In the genomic region with DNA sequence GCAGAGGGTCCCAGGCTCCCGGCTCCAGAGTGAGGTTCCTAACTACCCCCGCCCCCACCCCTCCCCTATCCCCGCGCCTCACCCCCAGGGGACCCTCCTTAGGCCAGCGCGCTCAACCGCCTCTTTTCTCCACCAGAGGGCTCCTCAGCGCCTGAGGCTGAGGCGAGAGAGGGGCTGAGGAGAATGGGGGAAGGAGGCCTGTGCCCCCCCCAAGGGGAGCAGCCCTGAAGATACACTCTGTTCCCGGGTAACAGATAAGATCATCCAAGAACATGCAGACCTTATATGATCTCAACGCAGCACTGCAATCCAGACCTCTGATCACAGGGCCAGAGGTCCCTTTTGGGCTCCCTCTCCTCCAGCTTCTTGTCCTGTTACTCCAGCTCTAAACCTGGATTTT, we compare ENCODE assay signal across 8 cellular contexts. TPM values are rescaled to one million over a fixed set of nuclear protein-coding genes. Genes with fewer than 3 reads are reported as not detected.
DNase-seq lines count a peak whose midpoint lies in the region; ATAC-seq lines count a peak whose summit lies in the region.

No MANE protein-coding gene starts in this region.

- H3K36me3 Mint-ChIP-seq in activated naive CD8-positive, alpha-beta T cell treated with anti-CD3 and anti-CD28 coated beads, Interleukin-2, amount 10 ng/mL, durations not matched to agents 7 days and 5 days = peaks cover 10% of the 10 kb centered on the region

- no peak overlapping the region for H3K27ac Mint-ChIP-seq in activated naive CD8-positive, alpha-beta T cell treated with anti-CD3 and anti-CD28 coated beads, Interleukin-2, amount 10 ng/mL, durations not matched to agents 7 days and 5 days

- H3K4me3 Mint-ChIP-seq in activated naive CD8-positive, alpha-beta T cell treated with anti-CD3 and anti-CD28 coated beads, Interleukin-2, amount 10 ng/mL, durations not matched to agents 7 days and 5 days = no peak overlapping the region

- peaks cover 5% of the 10 kb centered on the region for H3K4me1 Mint-ChIP-seq in activated naive CD8-positive, alpha-beta T cell treated with anti-CD3 and anti-CD28 coated beads, Interleukin-2, amount 10 ng/mL, durations not matched to agents 7 days and 5 days

- DNase-seq in ELF-1 (ENCODE audit: low read depth, low spot score) (peak; percentile 48), NCI-H69 (lab: John Stamatoyannopoulos, UW) (peak; percentile 61), iPS-NIHi7 (ENCODE audit: extremely low spot score) (peak; percentile 90)
- no peak for DNase-seq in activated naive CD8-positive, alpha-beta T cell treated with anti-CD3 and anti-CD28 coated beads, Interleukin-2, amount 10 ng/mL, durations not matched to agents 7 days and 5 days
- peak; percentile 19 for DNase-seq in stimulated activated CD8-positive, alpha-beta memory T cell treated with anti-CD3 and anti-CD28 coated beads, Interleukin-4, amount 100 ng/mL, for 24 hours (ENCODE audit: low read depth)

- POLR2A ChIA-PET in activated naive CD8-positive, alpha-beta T cell treated with anti-CD3 and anti-CD28 coated beads, Interleukin-2, amount 10 ng/mL, durations not matched to agents 7 days and 5 days (lab: Charles Lee) = interaction anchor here (0.9 to 1.4 kb wide), 2 partner anchors 141 to 286 kb away, joined by 3 to 6 read pairs; no protein-coding TSS in a partner anchor

- H3K9me3 Mint-ChIP-seq in activated naive CD8-positive, alpha-beta T cell treated with anti-CD3 and anti-CD28 coated beads, Interleukin-2, amount 10 ng/mL, durations not matched to agents 7 days and 5 days = no peaks in the 10 kb centered on the region

- H3K27me3 Mint-ChIP-seq in activated naive CD8-positive, alpha-beta T cell treated with anti-CD3 and anti-CD28 coated beads, Interleukin-2, amount 10 ng/mL, durations not matched to agents 7 days and 5 days = no peaks in the 10 kb centered on the region

- peak; percentile 65 for ATAC-seq in activated naive CD8-positive, alpha-beta T cell treated with anti-CD3 and anti-CD28 coated beads, Interleukin-2, amount 10 ng/mL, durations not matched to agents 7 days and 5 days (ENCODE audit: low read depth)
- ATAC-seq in HG03432 (IDR thresholded peaks at IDR 0.05; ENCODE audit: unreplicated experiment) (no peak), GM18520 (IDR thresholded peaks at IDR 0.05; ENCODE audit: unreplicated experiment) (no peak), HG03354 (IDR thresholded peaks at IDR 0.05; ENCODE audit: poor library complexity, severe bottlenecking, unreplicated experiment) (no peak)

RNA-seq across cellular contexts. Expression of gene MRPS10, which starts 43.3 kb away (rescaled TPM):
- 10 to 100 TPM; 28.5 to 29.9 TPM for total RNA-seq in activated naive CD8-positive, alpha-beta T cell treated with anti-CD3 and anti-CD28 coated beads, Interleukin-2, amount 10 ng/mL, durations not matched to agents 7 days and 5 days
